In genomic region chr22:27456696-27457503, GRCh38 we compare ENCODE assay signal across 13 cellular contexts.
A peak's percentile ranks its signal among the peaks of the same experiment; 100 is the strongest.
DNase-seq lines count a peak whose midpoint lies in the region; ATAC-seq, FAIRE-seq and TF ChIP-seq lines count a peak whose summit lies in the region.
"Had no signal": no experiment of that assay in that cellular context is flagged by ENCODE, and none has a peak within 500 bp of the region (broad histone marks: within the 10 kb centered on the region; RNA-seq: fewer than 3 reads in every experiment).

No MANE protein-coding gene starts in this region.

- H3K79me2 ChIP-seq in mesendoderm (ENCODE audit: control insufficient read depth, insufficient read depth, low read length) = no peaks in the 10 kb centered on the region

- intact Hi-C loops in upper lobe of right lung (cut with DNase I) = no loop called here

- H2AK5ac ChIP-seq in mesendoderm (ENCODE audit: low read length) = no peak overlapping the region

- H3K27ac ChIP-seq in mesendoderm (ENCODE audit: low read depth, low read length) = no peak overlapping the region
- no peak overlapping the region for H3K27ac ChIP-seq in upper lobe of right lung
- H3K27ac ChIP-seq: WERI-Rb-1 had no signal

- peak overlapping the region; percentile 20 for H2BK5ac ChIP-seq in mesendoderm (ENCODE audit: low read length)

- no peak overlapping the region for H3K4ac ChIP-seq in mesendoderm (ENCODE audit: low read depth, low read length)

- H3K4me1 ChIP-seq in mesendoderm (ENCODE audit: control insufficient read depth, low read depth, low read length) = peaks cover 31% of the 10 kb centered on the region
- no peaks in the 10 kb centered on the region for H3K4me1 ChIP-seq in upper lobe of right lung

- no peak for TF ChIP-seq CTCF in AG10803 (conservative IDR thresholded peaks at IDR 0.05; ENCODE audit: low read length)
- TF ChIP-seq CTCF in D721Med (IDR thresholded peaks at IDR 0.05; ENCODE audit: insufficient read depth, missing control alignments) = no peak
- no peak for TF ChIP-seq CTCF in upper lobe of right lung (IDR thresholded peaks at IDR 0.05)

- DNase-seq in AG10803 (ENCODE audit: low read depth) = peak; percentile 90
- peak; percentile 4 for DNase-seq in OCI-M1 (lab: John Stamatoyannopoulos, UW)
- DNase-seq in dermis blood vessel endothelial cell = peak; percentile 62
- peak; percentile 57 for DNase-seq in mesendoderm
- DNase-seq in NCI-H748 treated with DMSO at 0.1 percent for 48 hours (lab: John Stamatoyannopoulos, UW) = no peak
- DNase-seq in D721Med (ENCODE audit: insufficient read length, low spot score) = no peak
- DNase-seq in UCSD-AML1 (lab: John Stamatoyannopoulos, UW; ENCODE audit: unreplicated experiment) = no peak
- no peak for DNase-seq in upper lobe of right lung
- DNase-seq: activated T-cell treated with anti-CD3 and anti-CD28 coated beads, Interleukin-2, amount 50 U/mL, for 72 hours; naive thymus-derived CD8-positive, alpha-beta T cell; NCI-H146; stimulated activated naive CD4-positive, alpha-beta T cell treated with Interleukin-2 at 50 U/mL for 16 hours; WERI-Rb-1 had no signal

- H2BK15ac ChIP-seq in mesendoderm (replicated peaks; ENCODE audit: low read depth) = no peak overlapping the region

- no peak overlapping the region for H2BK120ac ChIP-seq in mesendoderm (ENCODE audit: low read depth, low read length)

- no peak overlapping the region for H3K23ac ChIP-seq in mesendoderm (ENCODE audit: low read length)

- H3K27me3 ChIP-seq in mesendoderm (ENCODE audit: insufficient read depth, low read length, poor library complexity) (no peaks in the 10 kb centered on the region), upper lobe of right lung (peaks cover 3% of the 10 kb centered on the region)

- no peak overlapping the region for H3K18ac ChIP-seq in mesendoderm (ENCODE audit: low read length)

- H4K5ac ChIP-seq in mesendoderm (ENCODE audit: low read length) = no peak overlapping the region

- no peaks in the 10 kb centered on the region for H3K9me3 ChIP-seq in upper lobe of right lung

- FAIRE-seq in D721Med (lab: Jason Lieb, UNC) = no peak

- H4K8ac ChIP-seq in mesendoderm (ENCODE audit: low read depth, low read length) = no peak overlapping the region

- no peaks in the 10 kb centered on the region for H3K79me1 ChIP-seq in mesendoderm (ENCODE audit: low read length)

- no peaks in the 10 kb centered on the region for H3K36me3 ChIP-seq in mesendoderm (ENCODE audit: control insufficient read depth, insufficient read depth, low read length)
- no peaks in the 10 kb centered on the region for H3K36me3 ChIP-seq in upper lobe of right lung
- H3K36me3 ChIP-seq: WERI-Rb-1 had no signal

- H3K56ac ChIP-seq in mesendoderm (ENCODE audit: low read length) = peak overlapping the region; percentile 50

- H3K9ac ChIP-seq in mesendoderm (ENCODE audit: low read length) = no peak overlapping the region

- no peak overlapping the region for H3K4me2 ChIP-seq in mesendoderm (ENCODE audit: low read length)

- H3K4me3 ChIP-seq in AG10803 (ENCODE audit: low read length) (no peak overlapping the region), mesendoderm (ENCODE audit: low read length) (no peak overlapping the region), upper lobe of right lung (no peak overlapping the region)

- no CpG with 5 or more reads among the region's 10 CpGs for WGBS in mesendoderm (ENCODE audit: extremely low coverage, insufficient coverage, low lambda C conversion rate)

- no peak for ATAC-seq in upper lobe of right lung
- ATAC-seq: activated T-cell treated with anti-CD3 and anti-CD28 coated beads, Interleukin-2, amount 50 U/mL, for 72 hours; naive thymus-derived CD8-positive, alpha-beta T cell had no signal

Comparison
In these comparisons a context has a peak if more than half of its experiments do, and no peak if none do; other contexts are left out.
1. DNase-seq: peak in AG10803 (single experiment), OCI-M1 (single experiment), dermis blood vessel endothelial cell (single experiment) and mesendoderm (single experiment); none in NCI-H748 treated with DMSO at 0.1 percent for 48 hours (single experiment), D721Med (single experiment), UCSD-AML1 (single experiment) and upper lobe of right lung (single experiment).